ENCODE assay signal across 12 cellular contexts in genomic region chr1:84436907-84437667, GRCh38. TPM values are rescaled to one million over a fixed set of nuclear protein-coding genes. Genes with fewer than 3 reads are reported as not detected.
A peak's percentile ranks its signal among the peaks of the same experiment; 100 is the strongest.
DNase-seq lines count a peak whose midpoint lies in the region; ATAC-seq, FAIRE-seq and TF ChIP-seq lines count a peak whose summit lies in the region.
"Had no signal": no experiment of that assay in that cellular context is flagged by ENCODE, and none has a peak within 500 bp of the region (broad histone marks: within the 10 kb centered on the region; RNA-seq: fewer than 3 reads in every experiment).

No MANE protein-coding gene starts in this region.

- DNase-seq in NOMO-1 (lab: John Stamatoyannopoulos, UW; ENCODE audit: unreplicated experiment in 2 of 2) (peak; percentile 80 to 90), immature natural killer cell (peak; percentile 20 to 30 (median 22)), iPS-NIHi11 (ENCODE audit: low spot score) (no peak), HTR-8/SVneo (ENCODE audit: insufficient read length, low spot score) (no peak), SK-N-DZ (ENCODE audit: low spot score) (no peak)
- no peak for DNase-seq in stimulated activated CD4-positive, alpha-beta T cell treated with anti-CD3 and anti-CD28 coated beads, Interleukin-1b, Interleukin-23, amount 100 ng/mL, for 48 hours
- DNase-seq: activated T-cell treated with anti-CD3 and anti-CD28 coated beads, Interleukin-2, amount 50 U/mL, for 24 hours; Calu3 had no signal

- H3K9me3 Mint-ChIP-seq in immature natural killer cell, result no peaks in the 10 kb centered on the region
- H3K9me3 Mint-ChIP-seq: activated T-cell treated with anti-CD3 and anti-CD28 coated beads, Interleukin-2, amount 50 U/mL, for 24 hours; nephron had no signal

- H3K4me1 Mint-ChIP-seq in immature natural killer cell, result peaks cover 1 to 3% of the 10 kb centered on the region in 2 donors
- H3K4me1 Mint-ChIP-seq: nephron had no signal

- H3K27ac Mint-ChIP-seq in immature natural killer cell, result no peak overlapping the region
- H3K27ac Mint-ChIP-seq: activated T-cell treated with anti-CD3 and anti-CD28 coated beads, Interleukin-2, amount 50 U/mL, for 24 hours; nephron had no signal

- peak overlapping the region; percentile 29; the same call in 1 of the 2 replicates for H3K27ac ChIP-seq in C4-2B

- FAIRE-seq in HTR-8/SVneo (lab: Jason Lieb, UNC), result no peak

- H3K36me3 Mint-ChIP-seq in immature natural killer cell, result no peaks in the 10 kb centered on the region

- peaks cover 0 to 4% (median 0%) of the 10 kb centered on the region in 3 donors for H3K27me3 Mint-ChIP-seq in immature natural killer cell (ENCODE audit: low read depth in 3 of 3)
- H3K27me3 Mint-ChIP-seq: activated T-cell treated with anti-CD3 and anti-CD28 coated beads, Interleukin-2, amount 50 U/mL, for 24 hours had no signal

- peak; percentile 36 for ATAC-seq in GM19463 (IDR thresholded peaks at IDR 0.05; ENCODE audit: unreplicated experiment)

- no peak overlapping the region for H3K4me3 Mint-ChIP-seq in immature natural killer cell
- H3K4me3 Mint-ChIP-seq: activated T-cell treated with anti-CD3 and anti-CD28 coated beads, Interleukin-2, amount 50 U/mL, for 24 hours; nephron had no signal

- no peak for TF ChIP-seq CTCF in C4-2B (conservative IDR thresholded peaks at IDR 0.05)

RNA-seq across cellular contexts. Expression of gene DNASE2B, which starts 38.8 kb away (rescaled TPM):
- polyA plus RNA-seq in immature natural killer cell, result not detected
- polyA plus RNA-seq in SK-N-DZ (2014; cell fraction: cytosol; rRNA removed), result not detected in 2 replicates
- polyA plus RNA-seq in SK-N-DZ (2014; cell fraction: nucleus; rRNA removed), result 0.37 TPM in 1 of 2 replicates, not detected in the other
- polyA plus RNA-seq: esophagus had no signal

RNA-seq across cellular contexts. Expression of gene RPF1, which starts 42.0 kb away (rescaled TPM):
- 10 to 100 TPM; 50.7 to 88.5 (median 54.9) TPM for polyA plus RNA-seq in immature natural killer cell
- polyA plus RNA-seq in SK-N-DZ (2014; cell fraction: cytosol; rRNA removed), result 48.5 and 53.9 TPM in 2 replicates
- 37.3 and 39.6 TPM in 2 replicates for polyA plus RNA-seq in SK-N-DZ (2014; cell fraction: nucleus; rRNA removed)

Comparison
In these comparisons a context has a peak if more than half of its experiments do, and no peak if none do; other contexts are left out.
1. DNase-seq: peak in NOMO-1 (2 of 2) and immature natural killer cell (3 of 3); none in iPS-NIHi11 (single experiment), HTR-8/SVneo (single experiment), SK-N-DZ (single experiment) and stimulated activated CD4-positive, alpha-beta T cell treated with anti-CD3 and anti-CD28 coated beads, Interleukin-1b, Interleukin-23, amount 100 ng/mL, for 48 hours (single experiment).